Comparison of ENCODE assay signal across 8 cellular contexts in genomic region chr12:630656-631632, GRCh38. TPM values are rescaled to one million over a fixed set of nuclear protein-coding genes. Genes with fewer than 3 reads are reported as not detected.
A peak's percentile ranks its signal among the peaks of the same experiment; 100 is the strongest.
DNase-seq lines count a peak whose midpoint lies in the region; ATAC-seq, FAIRE-seq and TF ChIP-seq lines count a peak whose summit lies in the region.

No MANE protein-coding gene starts in this region.

- H3K9me2 ChIP-seq in PC-9 (ENCODE audit: insufficient read depth): no peaks in the 10 kb centered on the region

- H3K36me3 ChIP-seq in PC-9 (ENCODE audit: low read depth): no peaks in the 10 kb centered on the region
- no peaks in the 10 kb centered on the region for H3K36me3 ChIP-seq in subcutaneous abdominal adipose tissue (ENCODE audit: control insufficient read depth in 5 of 5, insufficient read depth in 5 of 5, low read length in 5 of 5)

- H3K4me1 ChIP-seq in PC-9 (replicated peaks; ENCODE audit: insufficient read depth) (peaks cover 57% of the 10 kb centered on the region), subcutaneous abdominal adipose tissue (ENCODE audit: control insufficient read depth in 5 of 5, insufficient read depth in 5 of 5, low read length in 5 of 5) (peaks cover 7 to 50% (median 38%) of the 10 kb centered on the region in 5 donors)

- DNase-seq in GM12892 (ENCODE audit: insufficient read length): peak; percentile 79
- peak in 1 of 2 experiments; percentile 64 for DNase-seq in PC-9
- DNase-seq in activated naive CD8-positive, alpha-beta T cell treated with anti-CD3 and anti-CD28 coated beads, Interleukin-2, amount 50 U/mL, for 24 hours: peak; percentile 77
- peak; percentile 32 for DNase-seq in mucosa of gallbladder (ENCODE audit: low spot score)
- no peak for DNase-seq in NCI-H2029 treated with DMSO at 0.1 percent for 48 hours (lab: John Stamatoyannopoulos, UW)
- no peak for DNase-seq in NCI-H2227 treated with DMSO at 0.1 percent for 48 hours (lab: John Stamatoyannopoulos, UW)

- TF ChIP-seq POLR2A in GM12892 (IDR thresholded peaks at IDR 0.05; ENCODE audit: low read depth, low read length): peak; percentile 91

- H3K27ac Mint-ChIP-seq in activated naive CD8-positive, alpha-beta T cell treated with anti-CD3 and anti-CD28 coated beads, Interleukin-2, amount 50 U/mL, for 24 hours: peak overlapping the region; percentile 94

- FAIRE-seq in GM12892 (lab: Jason Lieb, UNC): peak; percentile 84

- peak overlapping the region in 2 of 5 donors; percentile 68 to 69 for H3K9ac ChIP-seq in subcutaneous abdominal adipose tissue (ENCODE audit: low read length in 5 of 5)

- H3K4me3 Mint-ChIP-seq in activated naive CD8-positive, alpha-beta T cell treated with anti-CD3 and anti-CD28 coated beads, Interleukin-2, amount 50 U/mL, for 24 hours: peak overlapping the region; percentile 88

- H3K4me2 ChIP-seq in PC-9: peak overlapping the region; percentile 61

- H2AFZ ChIP-seq in PC-9: no peak overlapping the region

- H3K27me3 ChIP-seq in PC-9 (ENCODE audit: insufficient read depth, low read depth) (no peaks in the 10 kb centered on the region), subcutaneous abdominal adipose tissue (ENCODE audit: control insufficient read depth in 5 of 5, insufficient read depth in 4 of 5, low read length in 5 of 5) (no peaks in the 10 kb centered on the region)

- no peak for TF ChIP-seq CTCF in PC-9 (conservative IDR thresholded peaks at IDR 0.05)

- ATAC-seq in HG02678 (IDR thresholded peaks at IDR 0.05; ENCODE audit: unreplicated experiment): peak; percentile 92
- ATAC-seq in activated naive CD8-positive, alpha-beta T cell treated with anti-CD3 and anti-CD28 coated beads, Interleukin-2, amount 50 U/mL, for 24 hours: peak; percentile 95

- H3K9me3 Mint-ChIP-seq in activated naive CD8-positive, alpha-beta T cell treated with anti-CD3 and anti-CD28 coated beads, Interleukin-2, amount 50 U/mL, for 24 hours: no peaks in the 10 kb centered on the region

- no peaks in the 10 kb centered on the region for H3K79me2 ChIP-seq in PC-9 (ENCODE audit: low read depth)

- intact Hi-C loops in PC-9 (cut with micrococcal nuclease; ENCODE audit: unreplicated experiment): no loop called here

- CTCF ChIA-PET in PC-9 (lab: Charles Lee): interaction anchor here (0.6 to 1.0 kb wide), 2 partner anchors 120 to 233 kb away, joined by 3 to 7 read pairs; no protein-coding TSS in a partner anchor

- peaks cover 34% of the 10 kb centered on the region for H3K4me1 Mint-ChIP-seq in activated naive CD8-positive, alpha-beta T cell treated with anti-CD3 and anti-CD28 coated beads, Interleukin-2, amount 50 U/mL, for 24 hours

- TSS peak; percentile 79 for BruUV-seq in PC-9 (replicated peaks; lab: Mats Ljungman, UMichigan)

- H3K27ac ChIP-seq in PC-9: peak overlapping the region; percentile 68
- peak overlapping the region; percentile 86 for H3K27ac ChIP-seq in subcutaneous abdominal adipose tissue (ENCODE audit: low read depth, low read length)

- no peaks in the 10 kb centered on the region for H3K36me3 Mint-ChIP-seq in activated naive CD8-positive, alpha-beta T cell treated with anti-CD3 and anti-CD28 coated beads, Interleukin-2, amount 50 U/mL, for 24 hours (ENCODE audit: low read depth)

- H3K4me3 ChIP-seq in PC-9 (peak overlapping the region; percentile 10; the same call in 1 of the 2 replicates), subcutaneous abdominal adipose tissue (ENCODE audit: low read depth in 1 of 5, low read length in 5 of 5) (peak overlapping the region in 4 of 5 donors; percentile 33 to 70 (median 50))

- POLR2A ChIA-PET in PC-9 (lab: Charles Lee; ENCODE audit: unreplicated experiment): interaction anchor here (0.7 kb wide), 1 partner anchor 14 kb away, joined by 5 read pairs; no protein-coding TSS in a partner anchor

- H3F3A ChIP-seq in PC-9 (ENCODE audit: insufficient read depth, low read depth): peaks cover 34% of the 10 kb centered on the region

- H3K9me3 ChIP-seq in PC-9 (ENCODE audit: insufficient read depth, low read depth): no peaks in the 10 kb centered on the region
- no peaks in the 10 kb centered on the region for H3K9me3 ChIP-seq in subcutaneous abdominal adipose tissue (ENCODE audit: control insufficient read depth in 5 of 5, low read length in 5 of 5)

- no peaks in the 10 kb centered on the region for H3K27me3 Mint-ChIP-seq in activated naive CD8-positive, alpha-beta T cell treated with anti-CD3 and anti-CD28 coated beads, Interleukin-2, amount 50 U/mL, for 24 hours

- H4K20me1 ChIP-seq in PC-9 (ENCODE audit: insufficient read depth): no peaks in the 10 kb centered on the region

RNA-seq across cellular contexts. Expression of gene NINJ2, which starts 32.3 kb away (rescaled TPM):
- 23.4 TPM for polyA plus RNA-seq in GM12892 (2012; ENCODE audit: missing spikeins)
- total RNA-seq in PC-9 (2021) (18.5 and 19.3 TPM in 2 replicates), mucosa of gallbladder (1.7 TPM)

Comparison
In these comparisons a context has a peak if more than half of its experiments do, and no peak if none do; other contexts are left out.
1. DNase-seq: peak in GM12892 (single experiment), activated naive CD8-positive, alpha-beta T cell treated with anti-CD3 and anti-CD28 coated beads, Interleukin-2, amount 50 U/mL, for 24 hours (single experiment) and mucosa of gallbladder (single experiment); none in NCI-H2029 treated with DMSO at 0.1 percent for 48 hours (single experiment) and NCI-H2227 treated with DMSO at 0.1 percent for 48 hours (single experiment).